Comparison of ENCODE assay signal across 22 cellular contexts in genomic region chr10:77810446-77811335, GRCh38.
DNase-seq lines count a peak whose midpoint lies in the region; ATAC-seq, FAIRE-seq and TF ChIP-seq lines count a peak whose summit lies in the region.
"Had no signal": no experiment of that assay in that cellular context is flagged by ENCODE, and none has a peak within 500 bp of the region (broad histone marks: within the 10 kb centered on the region; RNA-seq: fewer than 3 reads in every experiment).

No MANE protein-coding gene starts in this region.

- H3K9me3 ChIP-seq in HEK293 (ENCODE audit: control insufficient read depth, insufficient read depth, low read depth, low read length) (no peaks in the 10 kb centered on the region), kidney (ENCODE audit: control insufficient read depth in 1 of 2, low read length in 2 of 2) (no peaks in the 10 kb centered on the region)

- CTCF ChIA-PET in HEK293 (lab: Yijun Ruan, JAX): no interaction called here
- CTCF ChIA-PET in RWPE1 (lab: Yijun Ruan, JAX): no interaction called here

- no peak overlapping the region for H3K4me3 ChIP-seq in HEK293 (ENCODE audit: low read depth, low read length)
- H3K4me3 ChIP-seq in kidney (ENCODE audit: low read length in 2 of 2): no peak overlapping the region
- H3K4me3 ChIP-seq: SK-N-MC had no signal

- TF ChIP-seq CTCF in HEK293 (tag by site-specific recombination; IDR thresholded peaks at IDR 0.05) (no peak), RWPE1 (conservative IDR thresholded peaks at IDR 0.05; ENCODE audit: low read depth) (no peak), kidney (IDR thresholded peaks at IDR 0.05; ENCODE audit: borderline replicate concordance, extremely low read depth, insufficient read depth) (no peak)

- H3K4me1 ChIP-seq in HEK293 (ENCODE audit: control insufficient read depth, insufficient read depth, low read length) (no peaks in the 10 kb centered on the region), kidney (ENCODE audit: control insufficient read depth in 1 of 2, insufficient read depth in 1 of 2, low read depth in 1 of 2, low read length in 2 of 2) (no peaks in the 10 kb centered on the region)

- H3K27ac ChIP-seq in HEK293 (ENCODE audit: extremely low read depth, low read depth, low read length) (no peak overlapping the region), RWPE1 (peak overlapping the region; percentile 51), kidney (ENCODE audit: low read depth in 2 of 2, low read length in 2 of 2) (no peak overlapping the region)
- H3K27ac ChIP-seq: SK-N-MC had no signal

- peaks cover 11 to 90% of the 10 kb centered on the region in 2 experiments; a peak in 2 of 3 replicates for H3K36me3 ChIP-seq in HEK293 (ENCODE audit: control insufficient read depth in 2 of 2, insufficient read depth in 1 of 2, low read length in 2 of 2)
- H3K36me3 ChIP-seq in kidney (ENCODE audit: control insufficient read depth in 1 of 2, insufficient read depth in 2 of 2, low read length in 2 of 2): peaks cover 44 to 56% of the 10 kb centered on the region in 2 donors

- DNase-seq in RWPE1 (ENCODE audit: low spot score) (no peak), kidney (peak; percentile 73), renal cortical epithelial cell (ENCODE audit: low read depth) (peak; percentile 7), GF-D8 (lab: John Stamatoyannopoulos, UW) (no peak)
- DNase-seq: ACHN, AML-193, COR-L47, DMS153, H7, KG1, NCI-H1048, NCI-H1436 treated with DMSO at 0.1 percent for 48 hours, NCI-H2029 treated with DMSO at 0.1 percent for 48 hours, NCI-H2171 treated with DMSO at 0.1 percent for 48 hours, NCI-H446 treated with DMSO at 0.1 percent for 48 hours, NCI-H748 treated with DMSO at 0.1 percent for 48 hours, OCI-M1 had no signal

- no peak overlapping the region for H3K9ac ChIP-seq in kidney (ENCODE audit: low read length in 2 of 2)

- POLR2A ChIA-PET in HEK293 (lab: Yijun Ruan, JAX) (no interaction called here), RWPE1 (lab: Yijun Ruan, JAX; ENCODE audit: low non-redundant PET) (no interaction called here)

- no peak for ATAC-seq in HG02623 (IDR thresholded peaks at IDR 0.05; ENCODE audit: unreplicated experiment)
- ATAC-seq in GM18867 (IDR thresholded peaks at IDR 0.05; ENCODE audit: unreplicated experiment): no peak

- intact Hi-C loops in kidney (cut with DNase I): no loop called here

- FAIRE-seq in kidney (lab: Jason Lieb, UNC): no peak
- FAIRE-seq: GM19239 had no signal

TF ChIP-seq in HEK293, 187 proteins besides CTCF, POLR2A, EP300 and RAD21:
- no peak for TF ChIP-seq ZNF600 (tag by site-specific recombination; IDR thresholded peaks at IDR 0.05)
- no peak for TF ChIP-seq ZEB2 (tag by site-specific recombination; IDR thresholded peaks at IDR 0.05)
- TF ChIP-seq PRDM1 (tag by site-specific recombination; IDR thresholded peaks at IDR 0.05): peak; percentile 95

Comparison
In these comparisons a context has a peak if more than half of its experiments do, and no peak if none do; other contexts are left out.
1. DNase-seq: peak in kidney (single experiment) and renal cortical epithelial cell (single experiment); none in RWPE1 (single experiment) and GF-D8 (single experiment).